ENCODE assay signal across 28 cellular contexts in genomic region chr3:146100180-146100579, GRCh38.
A peak's percentile ranks its signal among the peaks of the same experiment; 100 is the strongest.
DNase-seq lines count a peak whose midpoint lies in the region; ATAC-seq, FAIRE-seq and TF ChIP-seq lines count a peak whose summit lies in the region.
"Had no signal": no experiment of that assay in that cellular context is flagged by ENCODE, and none has a peak within 500 bp of the region (broad histone marks: within the 10 kb centered on the region; RNA-seq: fewer than 3 reads in every experiment).

No MANE protein-coding gene starts in this region.

- CTCF ChIA-PET in WTC11 (lab: Charles Lee): no interaction called here
- CTCF ChIA-PET in HepG2 (lab: Yijun Ruan, JAX; ENCODE audit: low intra/inter-chr PET ratio, low total read pairs): no interaction called here

- no peaks in the 10 kb centered on the region for H3K27me3 ChIP-seq in HepG2 (ENCODE audit: control insufficient read depth in 1 of 2, insufficient read depth in 2 of 2, low read length in 2 of 2)
- H3K27me3 ChIP-seq in smooth muscle cell (ENCODE audit: low read depth): no peaks in the 10 kb centered on the region
- H3K27me3 ChIP-seq in testis: no peaks in the 10 kb centered on the region
- H3K27me3 ChIP-seq: MG63, SJCRH30 had no signal

- no peak for TF ChIP-seq RAD21 in HepG2 (CRISPR knock-in tag; IDR thresholded peaks at IDR 0.05)

- H3F3A ChIP-seq in smooth muscle cell (ENCODE audit: low read depth): peaks cover 26% of the 10 kb centered on the region

- ATAC-seq in WTC11: no peak
- ATAC-seq in HepG2: peak; percentile 67
- no peak for ATAC-seq in mucosa of descending colon
- no peak for ATAC-seq in HG03521 (IDR thresholded peaks at IDR 0.05; ENCODE audit: unreplicated experiment)
- no peak for ATAC-seq in GM21717 (IDR thresholded peaks at IDR 0.05; ENCODE audit: unreplicated experiment)
- ATAC-seq: CD8-positive, alpha-beta T cell; Right ventricle myocardium inferior; SK-N-SH treated with all-trans-retinoic acid at 6 μM for 48 hours had no signal

- H3K27ac ChIP-seq in HepG2 (ENCODE audit: extremely low read length, insufficient read depth, low read length) (peak overlapping the region; percentile 31), smooth muscle cell (ENCODE audit: low read depth) (peak overlapping the region; percentile 44), testis (no peak overlapping the region)
- H3K27ac ChIP-seq: C4-2B, PC-9, SJCRH30 had no signal

- H3K9me3 Mint-ChIP-seq in WTC11: no peaks in the 10 kb centered on the region
- H3K9me3 Mint-ChIP-seq: CD8-positive, alpha-beta T cell had no signal

- POLR2A ChIA-PET in WTC11 (lab: Charles Lee) (interaction anchor here (1.5 kb wide), 1 partner anchor 60 kb away, joined by 4 read pairs; no protein-coding TSS in a partner anchor), HepG2 (lab: Yijun Ruan, JAX) (interaction anchor here (1.0 kb wide), 1 partner anchor 61 kb away, joined by 3 read pairs; no protein-coding TSS in a partner anchor)

- H3K36me3 ChIP-seq in HepG2 (replicated peaks in 1 of 2; ENCODE audit: control insufficient read depth in 1 of 2, insufficient read depth in 2 of 2, low read length in 2 of 2) (peaks cover 11 to 51% of the 10 kb centered on the region in 2 experiments), smooth muscle cell (ENCODE audit: low read depth) (peaks cover 23% of the 10 kb centered on the region), testis (ENCODE audit: low read depth, missing control alignments) (no peaks in the 10 kb centered on the region), mucosa of descending colon (ENCODE audit: low read depth) (no peaks in the 10 kb centered on the region)

- peaks cover 22% of the 10 kb centered on the region for H3K4me1 ChIP-seq in HepG2 (ENCODE audit: insufficient read depth, low read length)
- peaks cover 14% of the 10 kb centered on the region for H3K4me1 ChIP-seq in smooth muscle cell (ENCODE audit: low read depth)
- no peaks in the 10 kb centered on the region for H3K4me1 ChIP-seq in testis
- H3K4me1 ChIP-seq in mucosa of descending colon (ENCODE audit: low read depth): no peaks in the 10 kb centered on the region
- H3K4me1 ChIP-seq: Caco-2, SJCRH30 had no signal

- no peaks in the 10 kb centered on the region for H3K27me3 Mint-ChIP-seq in WTC11 (ENCODE audit: low read depth)
- H3K27me3 Mint-ChIP-seq: B cell had no signal

- no peaks in the 10 kb centered on the region for H3K9me3 ChIP-seq in HepG2 (ENCODE audit: low read length)
- no peaks in the 10 kb centered on the region for H3K9me3 ChIP-seq in smooth muscle cell (replicated peaks; ENCODE audit: low read depth)
- H3K9me3 ChIP-seq in testis: no peaks in the 10 kb centered on the region
- no peaks in the 10 kb centered on the region for H3K9me3 ChIP-seq in mucosa of descending colon
- H3K9me3 ChIP-seq: Caco-2, MG63, SJCRH30 had no signal

- no peak overlapping the region for H3K4me3 Mint-ChIP-seq in WTC11
- H3K4me3 Mint-ChIP-seq: B cell; CD8-positive, alpha-beta T cell had no signal

- intact Hi-C loops in HepG2 (cut with micrococcal nuclease; ENCODE audit: unreplicated experiment): no loop called here
- intact Hi-C loops in testis (cut with DNase I; ENCODE audit: low total_unique reads): no loop called here
- intact Hi-C loops in mucosa of descending colon (cut with DNase I, micrococcal nuclease): no loop called here

- BruUV-seq in HepG2 (replicated peaks; lab: Mats Ljungman, UMichigan): no TSS peak

- in situ Hi-C loops in HepG2 (cut with HindIII; ENCODE audit: extremely low pct_ligation_motif_present, low pct_unique_long_range_greater_than_20kb): no loop called here

- DNase-seq in NCI-H146 (lab: John Stamatoyannopoulos, UW): peak; percentile 56
- no peak for DNase-seq in WTC11 (ENCODE audit: low spot score)
- DNase-seq in HepG2 (ENCODE audit: low spot score): peak; percentile 16
- no peak for DNase-seq in smooth muscle cell (lab: John Stamatoyannopoulos, UW; ENCODE audit: unreplicated experiment)
- no peak for DNase-seq in testis
- no peak for DNase-seq in mucosa of descending colon
- DNase-seq: Caco-2; CD8-positive, alpha-beta T cell; GM23248; H7; IMR-90; KG1; MG63; NCI-H1048; NCI-H1417; NCI-H187; NCI-H2081 treated with DMSO at 0.1 percent for 48 hours; NCI-H446; NCI-H526 treated with DMSO at 0.1 percent for 48 hours; PC-9; SJCRH30 had no signal

- TF ChIP-seq POLR2A in HepG2 (IDR thresholded peaks at IDR 0.05; ENCODE audit: insufficient read depth in 1 of 2, low read depth in 2 of 2, low read length in 2 of 2): no peak
- no peak for TF ChIP-seq POLR2A in testis (IDR thresholded peaks at IDR 0.05)

- FAIRE-seq in HepG2 (lab: Jason Lieb, UNC): no peak
- FAIRE-seq: G401.6 had no signal

- H4K20me1 ChIP-seq in HepG2 (ENCODE audit: insufficient read depth, low read length): 0 out of 2 replicates have a peak, but pooled peaks cover 2% of the 10 kb centered on the region
- peaks cover 23% of the 10 kb centered on the region for H4K20me1 ChIP-seq in smooth muscle cell (ENCODE audit: low read depth)

- peaks cover 40% of the 10 kb centered on the region for H3K4me1 Mint-ChIP-seq in WTC11
- H3K4me1 Mint-ChIP-seq: B cell had no signal

- TF ChIP-seq EP300 in HepG2 (IDR thresholded peaks at IDR 0.05; ENCODE audit: low read depth in 2 of 2, low read length in 2 of 2): no peak
- no peak for TF ChIP-seq EP300 in HepG2 (CRISPR knock-in tag; IDR thresholded peaks at IDR 0.05; ENCODE audit: borderline replicate concordance)

- H3K79me2 ChIP-seq in HepG2 (ENCODE audit: insufficient read depth, low read length) (peaks cover 7% of the 10 kb centered on the region), smooth muscle cell (ENCODE audit: low read depth) (peaks cover 44% of the 10 kb centered on the region)

- no peak for TF ChIP-seq CTCF in WTC11 (IDR thresholded peaks at IDR 0.05)
- no peak for TF ChIP-seq CTCF in HepG2 (CRISPR knock-in tag; IDR thresholded peaks at IDR 0.05)
- no peak for TF ChIP-seq CTCF in smooth muscle cell (IDR thresholded peaks at IDR 0.05; ENCODE audit: borderline replicate concordance, insufficient read depth, poor library complexity, severe bottlenecking)
- no peak for TF ChIP-seq CTCF in testis (IDR thresholded peaks at IDR 0.05)
- no peak for TF ChIP-seq CTCF in mucosa of descending colon (IDR thresholded peaks at IDR 0.05)

- H2AFZ ChIP-seq in HepG2 (ENCODE audit: low read length) (no peak overlapping the region), smooth muscle cell (ENCODE audit: low read depth) (no peak overlapping the region)
- H2AFZ ChIP-seq: GM23248, PC-9 had no signal

- H3K36me3 Mint-ChIP-seq in WTC11: peaks cover 9% of the 10 kb centered on the region
- H3K36me3 Mint-ChIP-seq: CD8-positive, alpha-beta T cell had no signal

- H3K4me2 ChIP-seq in HepG2 (ENCODE audit: low read depth, low read length) (no peak overlapping the region), smooth muscle cell (no peak overlapping the region)
- H3K4me2 ChIP-seq: PC-9 had no signal

- H3K4me3 ChIP-seq in HepG2 (replicated peaks in 1 of 3; ENCODE audit: insufficient read depth in 1 of 3, low read depth in 2 of 3, low read length in 3 of 3) (no peak overlapping the region), smooth muscle cell (no peak overlapping the region), testis (no peak overlapping the region), mucosa of descending colon (no peak overlapping the region)
- H3K4me3 ChIP-seq: GM23248, MG63, PC-9, SJCRH30 had no signal

- WGBS in HepG2 (ENCODE audit: low lambda C conversion rate): 89% methylated on average over 2 of the region's 2 CpGs
- WGBS in smooth muscle cell (ENCODE audit: low lambda C conversion rate): 86% methylated on average over 2 of the region's 2 CpGs
- 83 to 84% methylated on average over 2 of the region's 2 CpGs for WGBS in testis, 2 donors

- peak overlapping the region; percentile 35 for H3K27ac Mint-ChIP-seq in WTC11
- H3K27ac Mint-ChIP-seq: B cell; CD8-positive, alpha-beta T cell had no signal

- H3K9ac ChIP-seq in HepG2 (ENCODE audit: insufficient read depth, low read depth, low read length) (no peak overlapping the region), smooth muscle cell (ENCODE audit: low read depth) (no peak overlapping the region)
- H3K9ac ChIP-seq: GM23248 had no signal

TF ChIP-seq in WTC11, 78 proteins besides CTCF, POLR2A, EP300 and RAD21 (continues in another document):
- TF ChIP-seq CBFB (CRISPR knock-in tag; IDR thresholded peaks at IDR 0.05; ENCODE audit: low read depth): no peak
- no peak for TF ChIP-seq ZNF425 (CRISPR knock-in tag; conservative IDR thresholded peaks at IDR 0.05)
- no peak for TF ChIP-seq SOX15 (CRISPR knock-in tag; IDR thresholded peaks at IDR 0.05)

TF ChIP-seq in HepG2, 621 proteins besides CTCF, POLR2A, EP300 and RAD21 (continues in another document):
- TF ChIP-seq PITX1 (CRISPR knock-in tag; IDR thresholded peaks at IDR 0.05) (peak; percentile 23; the same call in 1 of the 2 replicates), FOXA3 (CRISPR knock-in tag; IDR thresholded peaks at IDR 0.05) (peak; percentile 29; the same call in 1 of the 2 replicates), REL (CRISPR knock-in tag; conservative IDR thresholded peaks at IDR 0.05) (no peak), FOXA1 (IDR thresholded peaks at IDR 0.05) (no peak), FOXA1 (CRISPR knock-in tag; IDR thresholded peaks at IDR 0.05) (0 out of 2 replicates have a peak, but pooled peaks have one; percentile 12), ZNF44 (CRISPR knock-in tag; IDR thresholded peaks at IDR 0.05) (no peak)

Comparison
In these comparisons a context has a peak if more than half of its experiments do, and no peak if none do; other contexts are left out.
1. DNase-seq: peak in NCI-H146 (single experiment) and HepG2 (single experiment); none in WTC11 (single experiment), smooth muscle cell (single experiment), testis (single experiment) and mucosa of descending colon (0 of 3).
2. H3K27ac ChIP-seq: peak in HepG2 (single experiment) and smooth muscle cell (single experiment); none in testis (0 of 2).